In genomic region chr19:31944286-31944685, GRCh38 we compare ENCODE assay signal across 20 cellular contexts.
DNase-seq lines count a peak whose midpoint lies in the region; ATAC-seq and TF ChIP-seq lines count a peak whose summit lies in the region.
"Had no signal": no experiment of that assay in that cellular context is flagged by ENCODE, and none has a peak within 500 bp of the region (broad histone marks: within the 10 kb centered on the region; RNA-seq: fewer than 3 reads in every experiment).

No MANE protein-coding gene starts in this region.

- H3K9me3 Mint-ChIP-seq in nephron (no peaks in the 10 kb centered on the region), Caco-2 (ENCODE audit: unreplicated experiment) (no peaks in the 10 kb centered on the region)
- peaks cover 4% of the 10 kb centered on the region for H3K9me3 Mint-ChIP-seq in activated CD8-positive, alpha-beta T cell treated with anti-CD3 and anti-CD28 coated beads, Interleukin-2, amount 10 ng/mL, durations not matched to agents 7 days and 5 days (ENCODE audit: insufficient read depth)

- H3K4me1 ChIP-seq in esophagus muscularis mucosa (peaks cover 0 to 9% (median 0%) of the 10 kb centered on the region in 4 donors), Caco-2 (no peaks in the 10 kb centered on the region)
- H3K4me1 ChIP-seq: BE2C had no signal

- H3K27me3 Mint-ChIP-seq in nephron (ENCODE audit: low read depth) (peaks cover 10% of the 10 kb centered on the region), Caco-2 (ENCODE audit: insufficient read depth, unreplicated experiment) (peaks cover 3% of the 10 kb centered on the region)
- H3K27me3 Mint-ChIP-seq in activated CD8-positive, alpha-beta T cell treated with anti-CD3 and anti-CD28 coated beads, Interleukin-2, amount 10 ng/mL, durations not matched to agents 7 days and 5 days (ENCODE audit: low read depth) = no peaks in the 10 kb centered on the region
- H3K27me3 Mint-ChIP-seq: CD4-positive, alpha-beta memory T cell; CD4-positive, CD25-positive, alpha-beta regulatory T cell had no signal

- POLR2A ChIA-PET in Caco-2 (lab: Charles Lee) = no interaction called here
- POLR2A ChIA-PET in activated CD8-positive, alpha-beta T cell treated with anti-CD3 and anti-CD28 coated beads, Interleukin-2, amount 10 ng/mL, durations not matched to agents 7 days and 5 days (lab: Charles Lee) = no interaction called here

- no peaks in the 10 kb centered on the region for H3K36me3 Mint-ChIP-seq in nephron (ENCODE audit: low read depth)
- H3K36me3 Mint-ChIP-seq in Caco-2 (ENCODE audit: insufficient read depth, unreplicated experiment) = no peaks in the 10 kb centered on the region
- no peaks in the 10 kb centered on the region for H3K36me3 Mint-ChIP-seq in activated CD8-positive, alpha-beta T cell treated with anti-CD3 and anti-CD28 coated beads, Interleukin-2, amount 10 ng/mL, durations not matched to agents 7 days and 5 days (ENCODE audit: low read depth)
- H3K36me3 Mint-ChIP-seq: CD14-positive monocyte; CD4-positive, alpha-beta memory T cell; CD4-positive, CD25-positive, alpha-beta regulatory T cell; CD8-positive, alpha-beta memory T cell had no signal

- DNase-seq in esophagus muscularis mucosa (ENCODE audit: extremely low spot score) = peak; percentile 64
- peak; percentile 65 for DNase-seq in left kidney (ENCODE audit: low read depth, low spot score)
- no peak for DNase-seq in NCI-H345 (lab: John Stamatoyannopoulos, UW)
- no peak for DNase-seq in Caco-2
- DNase-seq in activated CD8-positive, alpha-beta T cell treated with anti-CD3 and anti-CD28 coated beads, Interleukin-2, amount 10 ng/mL, durations not matched to agents 7 days and 5 days = no peak
- no peak for DNase-seq in NCI-H128 (lab: John Stamatoyannopoulos, UW; ENCODE audit: unreplicated experiment)
- DNase-seq: 8988T; ACHN; BE2C; C1 segment of cervical spinal cord; Calu3; CD4-positive, alpha-beta memory T cell; CD4-positive, CD25-positive, alpha-beta regulatory T cell; CD8-positive, alpha-beta memory T cell; COR-L47; DMS79 treated with DMSO at 0.1 percent for 48 hours; GF-D8 had no signal

- H3K4me3 Mint-ChIP-seq in nephron = no peak overlapping the region
- no peak overlapping the region for H3K4me3 Mint-ChIP-seq in Caco-2 (ENCODE audit: unreplicated experiment)
- no peak overlapping the region for H3K4me3 Mint-ChIP-seq in activated CD8-positive, alpha-beta T cell treated with anti-CD3 and anti-CD28 coated beads, Interleukin-2, amount 10 ng/mL, durations not matched to agents 7 days and 5 days
- H3K4me3 Mint-ChIP-seq: CD14-positive monocyte; CD4-positive, alpha-beta memory T cell; CD4-positive, CD25-positive, alpha-beta regulatory T cell; CD8-positive, alpha-beta memory T cell had no signal

- TF ChIP-seq EP300 in esophagus muscularis mucosa (IDR thresholded peaks at IDR 0.05) = no peak

- intact Hi-C loops in esophagus muscularis mucosa (cut with DNase I) = no loop called here
- intact Hi-C loops in Caco-2 (cut with micrococcal nuclease; ENCODE audit: unreplicated experiment) = no loop called here

- H3K27me3 ChIP-seq in esophagus muscularis mucosa = no peaks in the 10 kb centered on the region
- no peaks in the 10 kb centered on the region for H3K27me3 ChIP-seq in Caco-2 (replicated peaks; ENCODE audit: control insufficient read depth, insufficient read depth, low read length)
- H3K27me3 ChIP-seq: BE2C, BLaER1 had no signal

- no TSS peak for BruUV-seq in Caco-2 (replicated peaks; lab: Mats Ljungman, UMichigan)

- CTCF ChIA-PET in Caco-2 (lab: Charles Lee) = no interaction called here
- CTCF ChIA-PET in activated CD8-positive, alpha-beta T cell treated with anti-CD3 and anti-CD28 coated beads, Interleukin-2, amount 10 ng/mL, durations not matched to agents 7 days and 5 days (lab: Charles Lee) = no interaction called here

- peaks cover 50% of the 10 kb centered on the region for H3K4me1 Mint-ChIP-seq in nephron
- no peaks in the 10 kb centered on the region for H3K4me1 Mint-ChIP-seq in Caco-2 (ENCODE audit: low read depth, unreplicated experiment)
- H3K4me1 Mint-ChIP-seq in activated CD8-positive, alpha-beta T cell treated with anti-CD3 and anti-CD28 coated beads, Interleukin-2, amount 10 ng/mL, durations not matched to agents 7 days and 5 days (ENCODE audit: low read depth) = no peaks in the 10 kb centered on the region
- H3K4me1 Mint-ChIP-seq: CD14-positive monocyte; CD4-positive, alpha-beta memory T cell; CD4-positive, CD25-positive, alpha-beta regulatory T cell; CD8-positive, alpha-beta memory T cell had no signal

- TF ChIP-seq CTCF in esophagus muscularis mucosa (IDR thresholded peaks at IDR 0.05) = no peak
- TF ChIP-seq CTCF in nephron (IDR thresholded peaks at IDR 0.05; ENCODE audit: unreplicated experiment in 3 of 3) = no peak
- TF ChIP-seq CTCF in Caco-2 (IDR thresholded peaks at IDR 0.05; ENCODE audit: insufficient read depth in 1 of 2, low read depth in 1 of 2, low read length in 1 of 2, severe bottlenecking in 1 of 2, unreplicated experiment in 1 of 2) = no peak

- ATAC-seq in activated CD8-positive, alpha-beta T cell treated with anti-CD3 and anti-CD28 coated beads, Interleukin-2, amount 10 ng/mL, durations not matched to agents 7 days and 5 days = no peak

- H3K27ac Mint-ChIP-seq in nephron = peak overlapping the region; percentile 80 to 89 (median 87)
- no peak overlapping the region for H3K27ac Mint-ChIP-seq in Caco-2 (ENCODE audit: unreplicated experiment)
- H3K27ac Mint-ChIP-seq in activated CD8-positive, alpha-beta T cell treated with anti-CD3 and anti-CD28 coated beads, Interleukin-2, amount 10 ng/mL, durations not matched to agents 7 days and 5 days = no peak overlapping the region
- H3K27ac Mint-ChIP-seq: CD14-positive monocyte; CD4-positive, alpha-beta memory T cell; CD4-positive, CD25-positive, alpha-beta regulatory T cell; CD8-positive, alpha-beta memory T cell had no signal

- no peak overlapping the region for H3K27ac ChIP-seq in esophagus muscularis mucosa (replicated peaks in 1 of 4)
- H3K27ac ChIP-seq: BLaER1 had no signal

- H3K36me3 ChIP-seq in esophagus muscularis mucosa = no peaks in the 10 kb centered on the region
- H3K36me3 ChIP-seq in Caco-2 (ENCODE audit: control insufficient read depth, insufficient read depth, low read length) = no peaks in the 10 kb centered on the region
- H3K36me3 ChIP-seq: BE2C, BLaER1 had no signal

- 94% methylated on average over 3 of the region's 3 CpGs for WGBS in esophagus muscularis mucosa

- no peak for TF ChIP-seq POLR2A in esophagus muscularis mucosa (IDR thresholded peaks at IDR 0.05; ENCODE audit: low read depth)

- no peaks in the 10 kb centered on the region for H3K9me3 ChIP-seq in esophagus muscularis mucosa
- H3K9me3 ChIP-seq in Caco-2 = no peaks in the 10 kb centered on the region
- H3K9me3 ChIP-seq: BE2C, BLaER1 had no signal

- H3K4me3 ChIP-seq in esophagus muscularis mucosa = no peak overlapping the region
- no peak overlapping the region for H3K4me3 ChIP-seq in Caco-2 (ENCODE audit: low read depth, low read length)
- H3K4me3 ChIP-seq: BLaER1 had no signal

Comparison
In these comparisons a context has a peak if more than half of its experiments do, and no peak if none do; other contexts are left out.
1. DNase-seq: peak in esophagus muscularis mucosa (single experiment) and left kidney (single experiment); none in NCI-H345 (single experiment), Caco-2 (0 of 2), activated CD8-positive, alpha-beta T cell treated with anti-CD3 and anti-CD28 coated beads, Interleukin-2, amount 10 ng/mL, durations not matched to agents 7 days and 5 days (single experiment) and NCI-H128 (single experiment).
2. H3K27ac Mint-ChIP-seq: peak in nephron (3 of 3); none in Caco-2 (single experiment) and activated CD8-positive, alpha-beta T cell treated with anti-CD3 and anti-CD28 coated beads, Interleukin-2, amount 10 ng/mL, durations not matched to agents 7 days and 5 days (single experiment).